ENCODE assay signal across 14 cellular contexts in the genomic region with DNA sequence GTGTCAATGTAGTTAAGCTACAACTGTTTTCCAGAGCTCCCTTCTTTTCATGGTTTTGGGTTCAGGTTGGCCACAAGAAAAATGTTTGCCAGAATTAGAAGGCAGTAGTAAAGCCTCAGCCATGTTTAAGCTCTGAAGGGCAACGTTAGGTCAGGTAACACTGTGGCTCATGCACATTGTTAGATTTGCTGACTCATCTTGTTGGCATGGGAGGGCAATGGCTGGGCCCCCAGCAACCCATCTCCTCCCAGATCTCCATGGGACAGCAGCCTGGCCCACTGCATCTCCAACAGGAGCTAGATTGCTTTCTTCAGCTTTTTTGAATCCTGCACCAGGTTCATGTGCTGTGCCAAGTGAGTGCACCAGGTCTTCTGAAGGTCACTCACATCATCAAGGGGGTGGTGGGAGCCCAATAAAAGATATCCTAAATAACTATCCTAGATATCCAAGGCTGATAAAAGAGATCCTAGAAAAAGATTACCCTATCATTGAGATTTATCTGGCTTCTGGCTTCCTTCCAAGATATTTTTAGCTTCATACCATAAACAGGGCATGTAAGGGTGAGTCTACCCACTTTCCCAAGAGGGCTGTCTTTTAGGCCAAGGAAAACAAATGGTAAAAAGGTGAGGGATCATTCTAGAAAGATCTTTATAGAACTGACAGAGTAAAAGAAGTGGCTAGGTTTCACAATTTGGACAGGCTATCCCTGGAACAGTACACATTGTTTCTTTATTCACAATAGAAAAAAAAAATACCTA. TPM values are rescaled to one million over a fixed set of nuclear protein-coding genes. Genes with fewer than 3 reads are reported as not detected.
DNase-seq lines count a peak whose midpoint lies in the region; ATAC-seq and TF ChIP-seq lines count a peak whose summit lies in the region.
"Had no signal": no experiment of that assay in that cellular context is flagged by ENCODE, and none has a peak within 500 bp of the region (broad histone marks: within the 10 kb centered on the region; RNA-seq: fewer than 3 reads in every experiment).

No MANE protein-coding gene starts in this region.

- no peak overlapping the region for H2AFZ ChIP-seq in neural progenitor cell (replicated peaks)

- no peaks in the 10 kb centered on the region for H3K9me3 ChIP-seq in neural progenitor cell (ENCODE audit: low read depth)

- H3K36me3 ChIP-seq in neural progenitor cell, result no peaks in the 10 kb centered on the region

- DNase-seq in ELF-1 (ENCODE audit: low read depth, low spot score), result peak; percentile 3
- DNase-seq in NCI-H226, result peak; percentile 61
- DNase-seq in cardiac fibroblast (ENCODE audit: low read depth in 2 of 2), result peak; percentile 41 to 54
- peak; percentile 84 for DNase-seq in myocyte (ENCODE audit: low read depth)
- DNase-seq in activated T-cell treated with anti-CD3 and anti-CD28 coated beads, Interleukin-2, amount 50 U/mL, for 48 hours, result no peak
- no peak for DNase-seq in neural progenitor cell (ENCODE audit: low spot score)
- DNase-seq: activated CD4-positive, alpha-beta T cell treated with anti-CD3 and anti-CD28 coated beads, Interleukin-2, amount 50 U/mL, for 4 hours; dermis blood vessel endothelial cell; NCI-H2029; NCI-H82; Right ventricle myocardium superior; T-helper 9 cell had no signal

- H3F3A ChIP-seq in neural progenitor cell (ENCODE audit: low read depth), result no peaks in the 10 kb centered on the region

- no peaks in the 10 kb centered on the region for H3K4me1 Mint-ChIP-seq in neural progenitor cell

- H3K9ac ChIP-seq in neural progenitor cell, result no peak overlapping the region

- no peaks in the 10 kb centered on the region for H3K9me3 Mint-ChIP-seq in neural progenitor cell

- TF ChIP-seq CTCF in cardiac fibroblast (IDR thresholded peaks at IDR 0.05; ENCODE audit: low read depth, low read length) (no peak), neural progenitor cell (IDR thresholded peaks at IDR 0.05) (no peak)

- H3K27me3 ChIP-seq in neural progenitor cell, result no peaks in the 10 kb centered on the region

- H4K20me1 ChIP-seq in neural progenitor cell (ENCODE audit: low read depth), result no peaks in the 10 kb centered on the region

- H3K4me2 ChIP-seq in neural progenitor cell, result no peak overlapping the region

- no peak overlapping the region for H3K27ac Mint-ChIP-seq in neural progenitor cell

- no peaks in the 10 kb centered on the region for H3K79me2 ChIP-seq in neural progenitor cell (ENCODE audit: low read depth)

- H3K36me3 Mint-ChIP-seq in neural progenitor cell, result no peaks in the 10 kb centered on the region

- no peaks in the 10 kb centered on the region for H3K27me3 Mint-ChIP-seq in neural progenitor cell (ENCODE audit: insufficient read depth, low read depth)

- no peak overlapping the region for H3K4me3 Mint-ChIP-seq in neural progenitor cell

- H3K4me3 ChIP-seq in cardiac fibroblast (replicated peaks in 1 of 2; ENCODE audit: low read depth in 2 of 2, low read length in 2 of 2) (no peak overlapping the region), neural progenitor cell (no peak overlapping the region)

- no peaks in the 10 kb centered on the region for H3K4me1 ChIP-seq in neural progenitor cell

- no peak for ATAC-seq in GM21717 (IDR thresholded peaks at IDR 0.05; ENCODE audit: unreplicated experiment)
- ATAC-seq in GM18909 (IDR thresholded peaks at IDR 0.05; ENCODE audit: poor library complexity, unreplicated experiment), result no peak

- no peak overlapping the region for H3K27ac ChIP-seq in neural progenitor cell

RNA-seq across cellular contexts. Expression of gene PTGER2, which starts 28.9 kb away (rescaled TPM):
- total RNA-seq in myocyte (13.2 and 18.2 TPM in 2 replicates), neural progenitor cell (ENCODE audit: low replicate concordance) (not detected in 2 replicates)
- polyA plus RNA-seq in myocyte (2012), result 0.54 TPM

Comparison
In these comparisons a context has a peak if more than half of its experiments do, and no peak if none do; other contexts are left out.
1. DNase-seq: peak in ELF-1 (single experiment), NCI-H226 (single experiment), cardiac fibroblast (2 of 2) and myocyte (single experiment); none in activated T-cell treated with anti-CD3 and anti-CD28 coated beads, Interleukin-2, amount 50 U/mL, for 48 hours (0 of 2) and neural progenitor cell (single experiment).
2. RNA of gene PTGER2, which starts 28.9 kb away (total RNA-seq): 13.2 to 18.2 TPM in myocyte; not detected in neural progenitor cell; every median in the first group is over 10 times any median in the second.